Comparison of ENCODE assay signal across 20 cellular contexts in the genomic region with DNA sequence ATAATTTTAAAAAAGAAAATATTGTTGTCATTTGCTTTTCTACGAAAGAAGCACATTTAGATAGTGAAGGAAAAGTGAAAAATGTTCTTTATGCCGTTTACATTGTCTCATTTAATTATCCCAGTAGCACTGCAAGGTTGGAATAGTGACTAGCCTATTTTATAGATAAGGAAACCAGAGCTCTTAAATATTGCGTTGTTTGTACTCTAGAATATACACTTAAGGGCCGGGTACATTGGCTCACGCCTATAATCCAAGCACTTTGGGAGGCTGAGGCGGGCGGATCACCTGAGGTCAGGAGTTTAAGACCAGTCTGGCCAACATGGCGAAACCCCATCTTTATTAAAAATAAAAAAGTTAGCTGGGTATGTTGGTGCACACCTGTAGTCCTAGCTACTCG.
"Had no signal": no experiment of that assay in that cellular context is flagged by ENCODE, and none has a peak within 500 bp of the region (broad histone marks: within the 10 kb centered on the region; RNA-seq: fewer than 3 reads in every experiment).

No MANE protein-coding gene starts in this region.

- H3K27ac ChIP-seq: SJSA1, SK-N-MC had no signal

- H3K27me3 ChIP-seq: MG63, SJSA1 had no signal

- DNase-seq: IMR-90, Karpas-422, KG1, MG63, NCI-H1092, NCI-H1105 treated with DMSO at 0.1 percent for 48 hours, NCI-H1417 treated with DMSO at 0.1 percent for 48 hours, NCI-H146, NCI-H1694 treated with DMSO at 0.1 percent for 48 hours, NCI-H1930, NCI-H2081, NCI-H2107, NCI-H2227 treated with DMSO at 0.1 percent for 48 hours, NCI-H524, NCI-H526 treated with DMSO at 0.1 percent for 48 hours, NCI-H748 treated with DMSO at 0.1 percent for 48 hours, Right ventricle myocardium superior, SIG-M5 had no signal

- H3K4me3 ChIP-seq: MG63, SJSA1, SK-N-MC had no signal

- H3K9me3 ChIP-seq: MG63, SJSA1 had no signal
